ENCODE assay signal across 8 cellular contexts in genomic region chr12:22409071-22409951, GRCh38.
DNase-seq lines count a peak whose midpoint lies in the region; ATAC-seq and FAIRE-seq lines count a peak whose summit lies in the region.

No MANE protein-coding gene starts in this region.

- POLR2A ChIA-PET in naive thymus-derived CD8-positive, alpha-beta T cell (lab: Charles Lee): interaction anchor here (1.4 kb wide), 1 partner anchor 74 kb away, joined by 3 read pairs; no protein-coding TSS in a partner anchor

- CTCF ChIA-PET in activated naive CD4-positive, alpha-beta T cell treated with anti-CD3 and anti-CD28 coated beads for 36 hours (lab: Charles Lee): interaction anchor here (0.9 kb wide), 1 partner anchor 34 kb away, joined by 7 read pairs; no protein-coding TSS in a partner anchor

- peaks cover 15% of the 10 kb centered on the region for H3K4me1 Mint-ChIP-seq in activated naive CD4-positive, alpha-beta T cell treated with anti-CD3 and anti-CD28 coated beads for 36 hours (ENCODE audit: low read depth)
- peaks cover 0 to 18% (median under 1%) of the 10 kb centered on the region in 4 donors for H3K4me1 Mint-ChIP-seq in naive thymus-derived CD8-positive, alpha-beta T cell

- FAIRE-seq in HTR-8/SVneo (lab: Jason Lieb, UNC): no peak

- H3K9me3 Mint-ChIP-seq in activated naive CD4-positive, alpha-beta T cell treated with anti-CD3 and anti-CD28 coated beads for 36 hours: no peaks in the 10 kb centered on the region
- peaks cover 0 to 3% (median 0%) of the 10 kb centered on the region in 9 donors for H3K9me3 Mint-ChIP-seq in naive thymus-derived CD8-positive, alpha-beta T cell

- no peaks in the 10 kb centered on the region for H3K27me3 Mint-ChIP-seq in activated naive CD4-positive, alpha-beta T cell treated with anti-CD3 and anti-CD28 coated beads for 36 hours (ENCODE audit: low read depth)
- no peaks in the 10 kb centered on the region for H3K27me3 Mint-ChIP-seq in naive thymus-derived CD8-positive, alpha-beta T cell

- no peak overlapping the region for H3K27ac Mint-ChIP-seq in activated naive CD4-positive, alpha-beta T cell treated with anti-CD3 and anti-CD28 coated beads for 36 hours
- peak overlapping the region in 6 of 10 donors; percentile 29 to 96 (median 68) for H3K27ac Mint-ChIP-seq in naive thymus-derived CD8-positive, alpha-beta T cell

- H3K4me3 Mint-ChIP-seq in activated naive CD4-positive, alpha-beta T cell treated with anti-CD3 and anti-CD28 coated beads for 36 hours: no peak overlapping the region
- H3K4me3 Mint-ChIP-seq in naive thymus-derived CD8-positive, alpha-beta T cell: peak overlapping the region in 6 of 10 donors; percentile 15 to 90 (median 62)

- DNase-seq in activated naive CD4-positive, alpha-beta T cell treated with anti-CD3 and anti-CD28 coated beads for 36 hours: peak; percentile 51
- no peak for DNase-seq in activated naive CD4-positive, alpha-beta T cell (lab: John Stamatoyannopoulos, UW)
- peak; percentile 40 for DNase-seq in activated T-cell treated with anti-CD3 and anti-CD28 coated beads, Interleukin-2, amount 50 U/mL, for 1 hour
- DNase-seq in naive thymus-derived CD8-positive, alpha-beta T cell: peak in 4 of 10 donors; percentile 2 to 45 (median 9)
- DNase-seq in HT-29 (ENCODE audit: low spot score) (no peak), HTR-8/SVneo (ENCODE audit: insufficient read length, low spot score) (no peak), HuH-7.5 (ENCODE audit: low spot score) (no peak)

- intact Hi-C loops in activated naive CD4-positive, alpha-beta T cell treated with anti-CD3 and anti-CD28 coated beads for 36 hours (cut with micrococcal nuclease): loop anchor here (1.0 kb wide), 2 partner anchors 13 to 74 kb away; no protein-coding TSS in a partner anchor

- ATAC-seq in HG03060 (IDR thresholded peaks at IDR 0.05; ENCODE audit: low read depth, unreplicated experiment): peak; percentile 99
- peak; percentile 52 to 57 for ATAC-seq in naive thymus-derived CD8-positive, alpha-beta T cell

- peaks cover 1% of the 10 kb centered on the region for H3K36me3 Mint-ChIP-seq in activated naive CD4-positive, alpha-beta T cell treated with anti-CD3 and anti-CD28 coated beads for 36 hours (ENCODE audit: low read depth)
- H3K36me3 Mint-ChIP-seq in naive thymus-derived CD8-positive, alpha-beta T cell: no peaks in the 10 kb centered on the region

Comparison
In these comparisons a context has a peak if more than half of its experiments do, and no peak if none do; other contexts are left out.
1. DNase-seq: peak in activated naive CD4-positive, alpha-beta T cell treated with anti-CD3 and anti-CD28 coated beads for 36 hours (single experiment) and activated T-cell treated with anti-CD3 and anti-CD28 coated beads, Interleukin-2, amount 50 U/mL, for 1 hour (single experiment); none in activated naive CD4-positive, alpha-beta T cell (0 of 4), HT-29 (single experiment), HTR-8/SVneo (single experiment) and HuH-7.5 (single experiment).